Comparison of ENCODE assay signal across 8 cellular contexts in the genomic region with DNA sequence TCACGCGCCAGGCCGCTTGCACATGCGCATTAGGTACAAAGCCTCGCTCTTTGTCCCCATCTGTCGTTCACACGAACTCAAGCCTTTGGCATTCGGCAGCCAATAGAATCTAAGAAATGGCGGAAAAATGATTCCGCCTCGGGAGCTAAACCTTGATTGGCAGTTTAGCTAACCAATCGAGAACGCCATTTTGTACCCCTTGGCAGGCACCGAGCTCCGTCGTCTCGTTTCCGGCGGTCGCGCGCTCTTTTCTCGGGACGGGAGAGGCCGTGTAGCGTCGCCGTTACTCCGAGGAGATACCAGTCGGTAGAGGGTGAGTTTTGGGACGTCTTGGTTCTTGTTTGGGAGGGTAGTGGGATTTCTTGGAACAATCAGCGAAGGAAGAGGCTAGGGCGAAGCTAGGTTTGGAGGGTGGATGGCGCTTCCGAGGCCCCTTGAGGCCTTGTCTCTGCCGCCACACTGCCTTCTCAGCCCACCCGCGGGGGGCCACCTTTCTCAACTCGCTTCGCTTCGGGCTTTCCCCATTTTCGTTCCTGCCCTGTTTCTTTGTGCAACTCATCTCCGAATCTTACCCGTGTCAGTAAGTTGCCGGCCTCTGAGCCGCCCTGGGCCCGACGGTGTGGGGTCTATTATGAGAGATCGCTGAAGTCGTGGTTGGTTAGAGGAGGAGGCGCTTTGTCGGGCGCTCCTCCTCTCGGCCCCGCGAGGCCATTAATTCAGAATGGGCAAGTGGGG. TPM values are rescaled to one million over a fixed set of nuclear protein-coding genes. Genes with fewer than 3 reads are reported as not detected.
DNase-seq lines count a peak whose midpoint lies in the region; ATAC-seq and TF ChIP-seq lines count a peak whose summit lies in the region.

A gene with protein sequence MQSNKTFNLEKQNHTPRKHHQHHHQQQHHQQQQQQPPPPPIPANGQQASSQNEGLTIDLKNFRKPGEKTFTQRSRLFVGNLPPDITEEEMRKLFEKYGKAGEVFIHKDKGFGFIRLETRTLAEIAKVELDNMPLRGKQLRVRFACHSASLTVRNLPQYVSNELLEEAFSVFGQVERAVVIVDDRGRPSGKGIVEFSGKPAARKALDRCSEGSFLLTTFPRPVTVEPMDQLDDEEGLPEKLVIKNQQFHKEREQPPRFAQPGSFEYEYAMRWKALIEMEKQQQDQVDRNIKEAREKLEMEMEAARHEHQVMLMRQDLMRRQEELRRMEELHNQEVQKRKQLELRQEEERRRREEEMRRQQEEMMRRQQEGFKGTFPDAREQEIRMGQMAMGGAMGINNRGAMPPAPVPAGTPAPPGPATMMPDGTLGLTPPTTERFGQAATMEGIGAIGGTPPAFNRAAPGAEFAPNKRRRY (plus strand): TSS at position 227 of the 735 bp plus-strand sequence. CDS start 7,003 bp downstream, outside the sequence.

- DNase-seq in DMS 273 (lab: John Stamatoyannopoulos, UW; ENCODE audit: unreplicated experiment) (peak; percentile 100), OCI-M2 (lab: John Stamatoyannopoulos, UW; ENCODE audit: unreplicated experiment) (peak; percentile 85), activated T-cell treated with anti-CD3 and anti-CD28 coated beads for 4 hours (peak; percentile 72), epithelial cell of esophagus (ENCODE audit: low read depth) (peak; percentile 97)
- DNase-seq in stimulated activated CD8-positive, alpha-beta memory T cell treated with anti-CD3 and anti-CD28 coated beads, Interleukin-4, amount 100 ng/mL, for 1 hour (ENCODE audit: low read depth in 2 of 2, low spot score in 1 of 2) = peak; percentile 38 to 56

- peak within 1 kb of the TSS; percentile 74 for H3K4me3 ChIP-seq in epithelial cell of esophagus (ENCODE audit: low read length)
- H3K4me3 ChIP-seq in mononuclear cell (ENCODE audit: low read length) = peak within 1 kb of the TSS; percentile 78

- H3K27me3 ChIP-seq in mononuclear cell (ENCODE audit: insufficient read depth, low read length) = no peaks in the 10 kb centered on the region

- no peaks in the 10 kb centered on the region for H3K9me3 ChIP-seq in mononuclear cell (ENCODE audit: low read depth, low read length)

- H3K4me1 ChIP-seq in mononuclear cell (ENCODE audit: insufficient read depth, low read length) = peaks cover 14% of the 10 kb centered on the region

- peak within 1 kb of the TSS; percentile 97 to 100 (median 98) for H3K4me3 Mint-ChIP-seq in IgD-negative memory B cell

- H3K27me3 Mint-ChIP-seq in IgD-negative memory B cell = no peaks in the 10 kb centered on the region

- peaks cover 0 to 8% (median 0%) of the 10 kb centered on the region in 3 donors for H3K9me3 Mint-ChIP-seq in IgD-negative memory B cell

- peak within 1 kb of the TSS; percentile 99 to 100 (median 100) for H3K27ac Mint-ChIP-seq in IgD-negative memory B cell

- H3K36me3 Mint-ChIP-seq in IgD-negative memory B cell = no peaks in the 10 kb centered on the region

- ATAC-seq in GM21528 (IDR thresholded peaks at IDR 0.05; ENCODE audit: low FRiP score, unreplicated experiment) = peak; percentile 78

- TF ChIP-seq CTCF in epithelial cell of esophagus (IDR thresholded peaks at IDR 0.05; ENCODE audit: insufficient read depth, low read depth, low read length, missing control alignments) = no peak

- peaks cover 3 to 15% (median 11%) of the 10 kb centered on the region in 3 donors for H3K4me1 Mint-ChIP-seq in IgD-negative memory B cell

RNA-seq across cellular contexts. Expression of the gene that starts here (rescaled TPM):
- polyA plus RNA-seq in IgD-negative memory B cell = 140 TPM
- 314 TPM for total RNA-seq in mononuclear cell

Comparison
In these comparisons a context has a peak if more than half of its experiments do, and no peak if none do; other contexts are left out.
1. Peak in every context shown above with its lines: DNase-seq, ATAC-seq and H3K4me3 ChIP-seq.
2. DNase-seq: peak in every context shown above with its lines; median percentile 100 in DMS 273; 97 in epithelial cell of esophagus; 85 in OCI-M2; 72 in activated T-cell treated with anti-CD3 and anti-CD28 coated beads for 4 hours; 47 in stimulated activated CD8-positive, alpha-beta memory T cell treated with anti-CD3 and anti-CD28 coated beads, Interleukin-4, amount 100 ng/mL, for 1 hour.